Comparison of ENCODE assay signal across 22 cellular contexts in genomic region chr1:3814771-3815561, GRCh38. TPM values are rescaled to one million over a fixed set of nuclear protein-coding genes. Genes with fewer than 3 reads are reported as not detected.
"Had no signal": no experiment of that assay in that cellular context is flagged by ENCODE, and none has a peak within 500 bp of the region (broad histone marks: within the 10 kb centered on the region; RNA-seq: fewer than 3 reads in every experiment).

No MANE protein-coding gene starts in this region.

- H3K27ac ChIP-seq: adrenal gland had no signal

- DNase-seq: activated CD4-positive, alpha-beta T cell treated with anti-CD3 and anti-CD28 coated beads for 48 hours; activated CD4-positive, alpha-beta T cell treated with anti-CD3 and anti-CD28 coated beads, Interleukin-2, amount 50 U/mL, for 4 hours; activated CD4-positive, CD25-positive, alpha-beta regulatory T cell treated with anti-CD3 and anti-CD28 coated beads, Interleukin-2, amount 50 U/mL, for 72 hours; activated CD8-positive, alpha-beta memory T cell treated with anti-CD3 and anti-CD28 coated beads, Interleukin-2, amount 50 U/mL, for 48 hours; activated CD8-positive, alpha-beta T cell treated with anti-CD3 and anti-CD28 coated beads, Interleukin-2, amount 10 ng/mL, durations not matched to agents 7 days and 5 days; activated naive CD4-positive, alpha-beta T cell treated with anti-CD3 and anti-CD28 coated beads, Interleukin-2, amount 50 U/mL, for 16 hours; activated naive CD8-positive, alpha-beta T cell treated with anti-CD3 and anti-CD28 coated beads, Interleukin-2, amount 10 ng/mL, durations not matched to agents 7 days and 5 days; activated T-cell treated with anti-CD3 and anti-CD28 coated beads, Interleukin-2, amount 50 U/mL, for 1 hour; adrenal gland; anterior cingulate cortex; Karpas-422; NCI-H1105 treated with DMSO at 0.1 percent for 48 hours; NCI-H1436 treated with DMSO at 0.1 percent for 48 hours; NCI-H187 treated with DMSO at 0.1 percent for 48 hours; NCI-H2081 treated with DMSO at 0.1 percent for 48 hours; NCI-H446; NCI-H524; PC-3; T-helper 17 cell; T-helper 9 cell had no signal

- H3K27me3 ChIP-seq: adrenal gland had no signal

- FAIRE-seq: RCC 7860 had no signal

- H3K4me1 ChIP-seq: adrenal gland had no signal

- H3K9me3 ChIP-seq: adrenal gland had no signal

- H3K4me3 Mint-ChIP-seq: activated CD8-positive, alpha-beta T cell treated with anti-CD3 and anti-CD28 coated beads, Interleukin-2, amount 10 ng/mL, durations not matched to agents 7 days and 5 days; activated naive CD8-positive, alpha-beta T cell treated with anti-CD3 and anti-CD28 coated beads, Interleukin-2, amount 10 ng/mL, durations not matched to agents 7 days and 5 days; T-helper 17 cell; WTC11 had no signal

- H3K4me3 ChIP-seq: adrenal gland had no signal

- H3K27me3 Mint-ChIP-seq: activated naive CD8-positive, alpha-beta T cell treated with anti-CD3 and anti-CD28 coated beads, Interleukin-2, amount 10 ng/mL, durations not matched to agents 7 days and 5 days; T-helper 17 cell had no signal

- H3K9me3 Mint-ChIP-seq: activated naive CD8-positive, alpha-beta T cell treated with anti-CD3 and anti-CD28 coated beads, Interleukin-2, amount 10 ng/mL, durations not matched to agents 7 days and 5 days had no signal

- ATAC-seq: activated CD8-positive, alpha-beta T cell treated with anti-CD3 and anti-CD28 coated beads, Interleukin-2, amount 10 ng/mL, durations not matched to agents 7 days and 5 days; PC-3; T-helper 17 cell; WTC11 had no signal

- H3K36me3 Mint-ChIP-seq: activated naive CD8-positive, alpha-beta T cell treated with anti-CD3 and anti-CD28 coated beads, Interleukin-2, amount 10 ng/mL, durations not matched to agents 7 days and 5 days had no signal

- H3K27ac Mint-ChIP-seq: activated CD8-positive, alpha-beta T cell treated with anti-CD3 and anti-CD28 coated beads, Interleukin-2, amount 10 ng/mL, durations not matched to agents 7 days and 5 days; activated naive CD8-positive, alpha-beta T cell treated with anti-CD3 and anti-CD28 coated beads, Interleukin-2, amount 10 ng/mL, durations not matched to agents 7 days and 5 days; T-helper 17 cell; WTC11 had no signal

RNA-seq across cellular contexts. Expression of gene SMIM1, which starts 42.4 kb away (rescaled TPM):
- total RNA-seq: activated CD8-positive, alpha-beta T cell treated with anti-CD3 and anti-CD28 coated beads, Interleukin-2, amount 10 ng/mL, durations not matched to agents 7 days and 5 days had no signal
